ENCODE assay signal across 13 cellular contexts in the genomic region with DNA sequence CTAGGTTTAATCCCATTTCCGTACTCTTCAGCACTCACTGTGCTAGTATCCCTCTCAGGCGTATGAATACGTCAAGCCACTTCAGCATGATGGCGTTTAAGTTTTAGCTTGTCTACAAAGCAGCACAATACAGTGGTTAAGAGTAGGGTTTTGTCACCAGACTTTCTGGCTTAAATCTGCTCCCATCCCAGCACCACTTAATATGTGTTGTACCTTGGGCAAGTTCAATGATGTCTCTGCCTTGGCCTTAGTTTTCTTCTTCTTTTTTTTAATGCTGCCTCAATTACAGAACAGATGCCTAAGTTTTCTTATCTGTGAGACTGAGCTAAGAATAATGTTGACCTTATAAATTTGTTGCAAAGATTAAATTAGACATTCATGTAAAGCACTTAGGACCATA.
DNase-seq lines count a peak whose midpoint lies in the region; ATAC-seq lines count a peak whose summit lies in the region.
"Had no signal": no experiment of that assay in that cellular context is flagged by ENCODE, and none has a peak within 500 bp of the region (broad histone marks: within the 10 kb centered on the region; RNA-seq: fewer than 3 reads in every experiment).

No MANE protein-coding gene starts in this region.

- DNase-seq in NCI-H82 (lab: John Stamatoyannopoulos, UW) (peak; percentile 30), NCI-H82 treated with DMSO at 0.1 percent for 48 hours (lab: John Stamatoyannopoulos, UW; ENCODE audit: unreplicated experiment) (no peak), islet precursor cell (peak; percentile 29), cerebellum (ENCODE audit: low spot score) (no peak)
- DNase-seq: AML-193; Caco-2; Calu3; CD4-positive, alpha-beta T cell; CD8-positive, alpha-beta T cell; DMS79 treated with DMSO at 0.1 percent for 48 hours; GF-D8 had no signal

- no peak for ATAC-seq in HG03095 (IDR thresholded peaks at IDR 0.05; ENCODE audit: unreplicated experiment)
- ATAC-seq: A549; CD8-positive, alpha-beta T cell had no signal

Comparison
In these comparisons a context has a peak if more than half of its experiments do, and no peak if none do; other contexts are left out.
1. DNase-seq: peak in NCI-H82 (single experiment) and islet precursor cell (single experiment); none in NCI-H82 treated with DMSO at 0.1 percent for 48 hours (single experiment) and cerebellum (single experiment).